ENCODE assay signal across 29 cellular contexts in genomic region chr3:22937536-22937935, GRCh38.
"Had no signal": no experiment of that assay in that cellular context is flagged by ENCODE, and none has a peak within 500 bp of the region (broad histone marks: within the 10 kb centered on the region; RNA-seq: fewer than 3 reads in every experiment).

No MANE protein-coding gene starts in this region.

- H3K4me1 ChIP-seq: colonic mucosa, neural progenitor cell, suprapubic skin, tibial artery had no signal

- DNase-seq: activated CD4-positive, alpha-beta T cell treated with anti-CD3 and anti-CD28 coated beads for 36 hours; activated CD4-positive, CD25-positive, alpha-beta regulatory T cell; activated CD8-positive, alpha-beta memory T cell treated with anti-CD3 and anti-CD28 coated beads, Interleukin-2, amount 10 ng/mL, durations not matched to agents 7 days and 5 days; activated CD8-positive, alpha-beta T cell treated with anti-CD3 and anti-CD28 coated beads, Interleukin-2, amount 10 ng/mL, durations not matched to agents 7 days and 5 days; activated naive CD8-positive, alpha-beta T cell treated with anti-CD3 and anti-CD28 coated beads, Interleukin-2, amount 50 U/mL, for 24 hours; activated T-cell treated with anti-CD3 and anti-CD28 coated beads, Interleukin-2, amount 50 U/mL, for 48 hours; colonic mucosa; dorsolateral prefrontal cortex; effector memory CD4-positive, alpha-beta T cell; erythroblast; foreskin melanocyte; kidney; left colon; midbrain; naive thymus-derived CD8-positive, alpha-beta T cell; occipital lobe; retina; small intestine; stimulated activated CD4-positive, alpha-beta T cell treated with anti-CD3 and anti-CD28 coated beads, Interleukin-1b, Interleukin-23, amount 100 ng/mL, for 48 hours; stimulated activated CD4-positive, alpha-beta T cell treated with anti-CD3 and anti-CD28 coated beads, Interleukin-4, amount 100 ng/mL, for 4 hours; stimulated activated CD8-positive, alpha-beta memory T cell treated with anti-CD3 and anti-CD28 coated beads, Interleukin-4, amount 100 ng/mL, for 48 hours; stomach; T-helper 1 cell; tibial artery had no signal

- H3K36me3 ChIP-seq: colonic mucosa, neural progenitor cell, stomach, suprapubic skin, tibial artery had no signal

- H3K4me3 ChIP-seq: colonic mucosa, dorsolateral prefrontal cortex, neural progenitor cell, stomach, suprapubic skin, tibial artery had no signal

- H3K27ac ChIP-seq: colonic mucosa, neural progenitor cell, stomach, suprapubic skin, tibial artery had no signal

- ATAC-seq: activated CD4-positive, alpha-beta T cell treated with anti-CD3 and anti-CD28 coated beads for 36 hours; activated CD8-positive, alpha-beta memory T cell treated with anti-CD3 and anti-CD28 coated beads, Interleukin-2, amount 10 ng/mL, durations not matched to agents 7 days and 5 days; activated CD8-positive, alpha-beta T cell treated with anti-CD3 and anti-CD28 coated beads, Interleukin-2, amount 10 ng/mL, durations not matched to agents 7 days and 5 days; activated naive CD8-positive, alpha-beta T cell treated with anti-CD3 and anti-CD28 coated beads, Interleukin-2, amount 50 U/mL, for 24 hours; left colon; naive thymus-derived CD8-positive, alpha-beta T cell; sciatic nerve; stimulated activated memory B cell treated with anti-CD40 and anti-IgM and Interleukin-4, amounts not matched to agents 10 μg/mL and 1 μg/mL and 100 μg/mL, for 72 hours had no signal

- FAIRE-seq: bronchial epithelial cell, kidney, small intestine had no signal

- H3K9me3 ChIP-seq: colonic mucosa, stomach, suprapubic skin, tibial artery had no signal

- H3K27me3 ChIP-seq: colonic mucosa, dorsolateral prefrontal cortex, neural progenitor cell, stomach, suprapubic skin, tibial artery had no signal
